8 cellular contexts compared by ENCODE assay signal in genomic region chr16:19522369-19523159, GRCh38. TPM values are rescaled to one million over a fixed set of nuclear protein-coding genes. Genes with fewer than 3 reads are reported as not detected.
DNase-seq lines count a peak whose midpoint lies in the region; ATAC-seq and TF ChIP-seq lines count a peak whose summit lies in the region.

No MANE protein-coding gene starts in this region.

- no peak for DNase-seq in CD4-positive, alpha-beta memory T cell
- DNase-seq in LNCaP clone FGC (ENCODE audit: low read depth), result no peak
- DNase-seq in chondrocyte (ENCODE audit: low spot score), result no peak
- DNase-seq in neural crest cell (ENCODE audit: low read depth, low spot score), result no peak
- DNase-seq in T-helper 9 cell, result no peak
- DNase-seq in dermis blood vessel endothelial cell, result no peak

- peak overlapping the region; percentile 73 to 98 (median 95) for H3K27ac Mint-ChIP-seq in CD4-positive, alpha-beta memory T cell
- peak overlapping the region; percentile 95 for H3K27ac Mint-ChIP-seq in chondrocyte (ENCODE audit: unreplicated experiment)
- no peak overlapping the region for H3K27ac Mint-ChIP-seq in neural crest cell (ENCODE audit: unreplicated experiment)

- H3K9me3 ChIP-seq in CD4-positive, alpha-beta memory T cell (ENCODE audit: control insufficient read depth in 1 of 2, low read length in 2 of 2), result no peaks in the 10 kb centered on the region

- H3K27ac ChIP-seq in CD4-positive, alpha-beta memory T cell (ENCODE audit: low read depth, low read length), result peak overlapping the region; percentile 78

- H3K36me3 Mint-ChIP-seq in CD4-positive, alpha-beta memory T cell, result peaks cover 0 to 14% of the 10 kb centered on the region in 2 donors
- H3K36me3 Mint-ChIP-seq in chondrocyte (ENCODE audit: low read depth) (no peaks in the 10 kb centered on the region), neural crest cell (ENCODE audit: low read depth) (no peaks in the 10 kb centered on the region)

- H3K4me1 ChIP-seq in CD4-positive, alpha-beta memory T cell (ENCODE audit: insufficient read depth, low read length), result peaks cover 65% of the 10 kb centered on the region

- H3K36me3 ChIP-seq in CD4-positive, alpha-beta memory T cell (ENCODE audit: insufficient read depth, low read length), result no peaks in the 10 kb centered on the region

- H3K27me3 Mint-ChIP-seq in CD4-positive, alpha-beta memory T cell, result no peaks in the 10 kb centered on the region
- H3K27me3 Mint-ChIP-seq in chondrocyte (ENCODE audit: low read depth) (no peaks in the 10 kb centered on the region), neural crest cell (ENCODE audit: low read depth) (no peaks in the 10 kb centered on the region)

- no peaks in the 10 kb centered on the region for H3K9me3 Mint-ChIP-seq in CD4-positive, alpha-beta memory T cell
- no peaks in the 10 kb centered on the region for H3K9me3 Mint-ChIP-seq in chondrocyte (ENCODE audit: low read depth)
- no peaks in the 10 kb centered on the region for H3K9me3 Mint-ChIP-seq in neural crest cell

- CTCF ChIA-PET in CD4-positive, alpha-beta memory T cell (lab: Charles Lee; ENCODE audit: partially characterized antibody), result interaction anchor here (3.4 kb wide), 1 partner anchor 33 kb away, joined by 20 read pairs; the partner anchor contains the start of gene VPS35L

- H3K4me3 Mint-ChIP-seq in CD4-positive, alpha-beta memory T cell, result peak overlapping the region; percentile 95 to 99 (median 96)
- peak overlapping the region; percentile 89 for H3K4me3 Mint-ChIP-seq in chondrocyte (ENCODE audit: unreplicated experiment)
- H3K4me3 Mint-ChIP-seq in neural crest cell, result peak overlapping the region; percentile 98

- intact Hi-C loops in CD4-positive, alpha-beta memory T cell (cut with micrococcal nuclease), result loop anchor here (1.0 to 10.0 kb wide), 7 partner anchors 33 to 1218 kb away; partner anchors contain the start of genes ARL6IP1, COQ7, IQCK and KNOP1

- no peaks in the 10 kb centered on the region for H3K27me3 ChIP-seq in CD4-positive, alpha-beta memory T cell (ENCODE audit: insufficient read depth, low read length)

- peak overlapping the region; percentile 87 to 89 for H3K4me3 ChIP-seq in CD4-positive, alpha-beta memory T cell (ENCODE audit: low read length in 2 of 2)
- peak overlapping the region; percentile 83 for H3K4me3 ChIP-seq in LNCaP clone FGC (ENCODE audit: low read depth, low read length)

- POLR2A ChIA-PET in CD4-positive, alpha-beta memory T cell (lab: Charles Lee; ENCODE audit: partially characterized antibody), result interaction anchor here (2.7 to 3.5 kb wide), 2 partner anchors 32 to 33 kb away, joined by 28 to 66 read pairs; partner anchors contain the start of gene VPS35L

- TF ChIP-seq CTCF in LNCaP clone FGC (IDR thresholded peaks at IDR 0.05; ENCODE audit: control insufficient read depth, extremely low read depth, insufficient read depth) (no peak), chondrocyte (IDR thresholded peaks at IDR 0.05) (no peak), neural crest cell (conservative IDR thresholded peaks at IDR 0.05) (no peak)

- peaks cover 37 to 66% (median 47%) of the 10 kb centered on the region in 4 donors for H3K4me1 Mint-ChIP-seq in CD4-positive, alpha-beta memory T cell
- H3K4me1 Mint-ChIP-seq in chondrocyte (ENCODE audit: low read depth) (peaks cover 45% of the 10 kb centered on the region), neural crest cell (peaks cover 58% of the 10 kb centered on the region)

- ATAC-seq in HG03175 (IDR thresholded peaks at IDR 0.05; ENCODE audit: unreplicated experiment) (no peak), HG03108 (IDR thresholded peaks at IDR 0.05; ENCODE audit: unreplicated experiment) (no peak)

RNA-seq across cellular contexts. Expression of gene GDE1, which starts 0.7 kb away (rescaled TPM):
- 10 to 100 TPM; 23.2 to 23.3 TPM for total RNA-seq in CD4-positive, alpha-beta memory T cell
- 10 to 100 TPM; 30.7 to 40.2 TPM for polyA plus RNA-seq in CD4-positive, alpha-beta memory T cell
- total RNA-seq in chondrocyte, result 71.1 to 76.2 TPM (median 72.0 TPM) in 3 replicates
- total RNA-seq in neural crest cell, result 61.9 and 63.2 TPM in 2 replicates
- 33.9 and 52.9 TPM in 2 replicates for total RNA-seq in dermis blood vessel endothelial cell

RNA-seq across cellular contexts. Expression of gene CCP110, which starts 1.2 kb away (rescaled TPM):
- total RNA-seq in CD4-positive, alpha-beta memory T cell, result 10 to 100 TPM; 21.3 TPM
- polyA plus RNA-seq in CD4-positive, alpha-beta memory T cell, result 1 to 10 TPM; 7.3 to 9.6 TPM
- total RNA-seq in chondrocyte (7.0 to 14.9 TPM (median 10.9 TPM) in 3 replicates), neural crest cell (35.2 and 36.3 TPM in 2 replicates), dermis blood vessel endothelial cell (7.8 and 18.8 TPM in 2 replicates)

RNA-seq across cellular contexts. Expression of gene VPS35L, which starts 32.9 kb away (rescaled TPM):
- 10 to 100 TPM; 42.2 to 45.7 TPM for total RNA-seq in CD4-positive, alpha-beta memory T cell
- polyA plus RNA-seq in CD4-positive, alpha-beta memory T cell, result 10 to 100 TPM; 51.6 to 52.9 TPM
- total RNA-seq in chondrocyte (68.7 to 83.4 TPM (median 73.6 TPM) in 3 replicates), neural crest cell (59.1 and 63.6 TPM in 2 replicates), dermis blood vessel endothelial cell (36.4 and 50.3 TPM in 2 replicates)
